In genomic region chr10:110020265-110020664, GRCh38 we compare ENCODE assay signal across 15 cellular contexts. TPM values are rescaled to one million over a fixed set of nuclear protein-coding genes. Genes with fewer than 3 reads are reported as not detected.
DNase-seq lines count a peak whose midpoint lies in the region; ATAC-seq and TF ChIP-seq lines count a peak whose summit lies in the region.
"Had no signal": no experiment of that assay in that cellular context is flagged by ENCODE, and none has a peak within 500 bp of the region (broad histone marks: within the 10 kb centered on the region; RNA-seq: fewer than 3 reads in every experiment).

No MANE protein-coding gene starts in this region.

- H3K36me3 Mint-ChIP-seq in activated T-cell treated with anti-CD3 and anti-CD28 coated beads, Interleukin-2, amount 50 U/mL, for 72 hours (ENCODE audit: insufficient read depth in 2 of 2): no peaks in the 10 kb centered on the region
- H3K36me3 Mint-ChIP-seq in CD8-positive, alpha-beta memory T cell: peaks cover 0 to 10% (median 4%) of the 10 kb centered on the region in 3 donors

- no peak for TF ChIP-seq CTCF in cardiac muscle cell (IDR thresholded peaks at IDR 0.05; ENCODE audit: low read depth, low read length)

- no peak overlapping the region for H2BK15ac ChIP-seq in mesendoderm (replicated peaks; ENCODE audit: low read depth)
- no peak overlapping the region for H2BK15ac ChIP-seq in neuronal stem cell (ENCODE audit: low read length)

- H4K5ac ChIP-seq in mesendoderm (ENCODE audit: low read length): no peak overlapping the region

- H3K36me3 ChIP-seq in CD8-positive, alpha-beta memory T cell (ENCODE audit: insufficient read depth, low read length): no peaks in the 10 kb centered on the region
- no peaks in the 10 kb centered on the region for H3K36me3 ChIP-seq in cardiac muscle cell
- H3K36me3 ChIP-seq in mesendoderm (ENCODE audit: control insufficient read depth, insufficient read depth, low read length): no peaks in the 10 kb centered on the region
- no peaks in the 10 kb centered on the region for H3K36me3 ChIP-seq in neuronal stem cell (replicated peaks in 1 of 2; ENCODE audit: control insufficient read depth in 2 of 2, insufficient read depth in 2 of 2, low read length in 2 of 2)

- CTCF ChIA-PET in CD8-positive, alpha-beta memory T cell (lab: Charles Lee): no interaction called here

- H3K9ac ChIP-seq in mesendoderm (ENCODE audit: low read length) (no peak overlapping the region), neuronal stem cell (ENCODE audit: low read depth, low read length, poor library complexity) (no peak overlapping the region)

- H2AK5ac ChIP-seq in mesendoderm (ENCODE audit: low read length) (no peak overlapping the region), neuronal stem cell (ENCODE audit: low read depth, low read length) (no peak overlapping the region)

- H3K18ac ChIP-seq in mesendoderm (ENCODE audit: low read length) (no peak overlapping the region), neuronal stem cell (ENCODE audit: low read length) (no peak overlapping the region)

- H2BK12ac ChIP-seq in neuronal stem cell (ENCODE audit: low read length): no peak overlapping the region

- ATAC-seq in activated T-cell treated with anti-CD3 and anti-CD28 coated beads, Interleukin-2, amount 50 U/mL, for 72 hours (replicated peaks in 1 of 2): no peak
- ATAC-seq: K562 had no signal

- intact Hi-C loops in posterior cingulate gyrus (cut with DNase I): no loop called here

- H3K9me3 ChIP-seq in CD8-positive, alpha-beta memory T cell (ENCODE audit: low read length): no peaks in the 10 kb centered on the region
- no peaks in the 10 kb centered on the region for H3K9me3 ChIP-seq in cardiac muscle cell (ENCODE audit: low read depth)
- H3K9me3 ChIP-seq in neuronal stem cell (replicated peaks in 1 of 2; ENCODE audit: control insufficient read depth in 2 of 2, insufficient read depth in 1 of 2, low read depth in 1 of 2, low read length in 2 of 2): no peaks in the 10 kb centered on the region

- H3K4me1 ChIP-seq in CD8-positive, alpha-beta memory T cell (ENCODE audit: insufficient read depth, low read length): peaks cover 76% of the 10 kb centered on the region
- H3K4me1 ChIP-seq in cardiac muscle cell (ENCODE audit: low read depth) (peaks cover 33% of the 10 kb centered on the region), mesendoderm (ENCODE audit: control insufficient read depth, low read depth, low read length) (peaks cover 8% of the 10 kb centered on the region), neuronal stem cell (ENCODE audit: control insufficient read depth in 2 of 2, insufficient read depth in 1 of 2, low read depth in 1 of 2, low read length in 2 of 2) (peaks cover 6% of the 10 kb centered on the region in 2 donors)

- no peak overlapping the region for H2AFZ ChIP-seq in neuronal stem cell (ENCODE audit: low read length)

- H3K23ac ChIP-seq in mesendoderm (ENCODE audit: low read length): peak overlapping the region; percentile 53
- no peak overlapping the region for H3K23ac ChIP-seq in neuronal stem cell (ENCODE audit: low read depth, low read length, poor library complexity)

- H3K27ac ChIP-seq in CD8-positive, alpha-beta memory T cell (ENCODE audit: low read depth, low read length): no peak overlapping the region
- H3K27ac ChIP-seq in cardiac muscle cell (peak overlapping the region; percentile 19), mesendoderm (ENCODE audit: low read depth, low read length) (no peak overlapping the region), neuronal stem cell (replicated peaks; ENCODE audit: low read length) (no peak overlapping the region)

- no peak overlapping the region for H3K4me2 ChIP-seq in mesendoderm (ENCODE audit: low read length)
- H3K4me2 ChIP-seq in neuronal stem cell (ENCODE audit: insufficient read depth, low read length, poor library complexity, severe bottlenecking): no peak overlapping the region

- H4K91ac ChIP-seq in neuronal stem cell (ENCODE audit: low read depth, low read length, poor library complexity): no peak overlapping the region

- no peaks in the 10 kb centered on the region for H3K9me3 Mint-ChIP-seq in activated T-cell treated with anti-CD3 and anti-CD28 coated beads, Interleukin-2, amount 50 U/mL, for 72 hours
- H3K9me3 Mint-ChIP-seq in CD8-positive, alpha-beta memory T cell: peaks cover 0 to 3% (median 0%) of the 10 kb centered on the region in 5 donors
- H3K9me3 Mint-ChIP-seq: HFFc6 had no signal

- H3K27me3 ChIP-seq in CD8-positive, alpha-beta memory T cell (ENCODE audit: insufficient read depth, low read length, poor library complexity, severe bottlenecking): no peaks in the 10 kb centered on the region
- no peaks in the 10 kb centered on the region for H3K27me3 ChIP-seq in cardiac muscle cell
- H3K27me3 ChIP-seq in mesendoderm (ENCODE audit: insufficient read depth, low read length, poor library complexity): no peaks in the 10 kb centered on the region
- H3K27me3 ChIP-seq in neuronal stem cell (ENCODE audit: control insufficient read depth in 3 of 3, insufficient read depth in 3 of 3, low read depth in 1 of 3, low read length in 3 of 3): no peaks in the 10 kb centered on the region

- H3K14ac ChIP-seq in neuronal stem cell (ENCODE audit: low read length): no peak overlapping the region

- H3K4ac ChIP-seq in mesendoderm (ENCODE audit: low read depth, low read length): no peak overlapping the region
- H3K4ac ChIP-seq in neuronal stem cell (ENCODE audit: low read length): no peak overlapping the region

- H3K4me3 Mint-ChIP-seq in activated T-cell treated with anti-CD3 and anti-CD28 coated beads, Interleukin-2, amount 50 U/mL, for 72 hours: no peak overlapping the region
- no peak overlapping the region for H3K4me3 Mint-ChIP-seq in CD8-positive, alpha-beta memory T cell
- H3K4me3 Mint-ChIP-seq: HFFc6 had no signal

- no peak overlapping the region for H3K4me3 ChIP-seq in CD8-positive, alpha-beta memory T cell (ENCODE audit: low read length)
- H3K4me3 ChIP-seq in cardiac muscle cell (no peak overlapping the region), mesendoderm (ENCODE audit: low read length) (no peak overlapping the region), neuronal stem cell (ENCODE audit: low read length in 2 of 2) (no peak overlapping the region)
- H3K4me3 ChIP-seq: K562 had no signal

- no peak overlapping the region for H3K56ac ChIP-seq in mesendoderm (ENCODE audit: low read length)

- no peaks in the 10 kb centered on the region for H3K27me3 Mint-ChIP-seq in activated T-cell treated with anti-CD3 and anti-CD28 coated beads, Interleukin-2, amount 50 U/mL, for 72 hours (ENCODE audit: low read depth)
- no peaks in the 10 kb centered on the region for H3K27me3 Mint-ChIP-seq in CD8-positive, alpha-beta memory T cell

- H3K4me1 Mint-ChIP-seq in activated T-cell treated with anti-CD3 and anti-CD28 coated beads, Interleukin-2, amount 50 U/mL, for 72 hours (ENCODE audit: low read depth): peaks cover 75% of the 10 kb centered on the region
- peaks cover 77 to 87% (median 84%) of the 10 kb centered on the region in 3 donors for H3K4me1 Mint-ChIP-seq in CD8-positive, alpha-beta memory T cell

- H4K8ac ChIP-seq in mesendoderm (ENCODE audit: low read depth, low read length): no peak overlapping the region
- no peak overlapping the region for H4K8ac ChIP-seq in neuronal stem cell (ENCODE audit: low read depth, low read length)

- DNase-seq in activated T-cell treated with anti-CD3 and anti-CD28 coated beads, Interleukin-2, amount 50 U/mL, for 72 hours: no peak
- DNase-seq in activated T-cell treated with anti-CD3 and anti-CD28 coated beads, Interleukin-2, amount 50 U/mL, for 48 hours: no peak
- DNase-seq in CD8-positive, alpha-beta memory T cell: no peak
- DNase-seq in cardiac muscle cell (ENCODE audit: low read depth in 1 of 2, low spot score in 1 of 2): no peak
- no peak for DNase-seq in mesendoderm
- no peak for DNase-seq in stimulated activated CD4-positive, alpha-beta T cell treated with anti-CD3 and anti-CD28 coated beads, Interleukin-1b, Interleukin-23, amount 100 ng/mL, for 48 hours
- no peak for DNase-seq in posterior cingulate gyrus
- DNase-seq in neuronal stem cell (ENCODE audit: low spot score): no peak
- DNase-seq: 8988T, DMS 273 treated with DMSO at 0.1 percent for 48 hours, HFFc6, NCI-H1436 treated with DMSO at 0.1 percent for 48 hours, NCI-H2081, NCI-H510A treated with DMSO at 0.1 percent for 48 hours had no signal

- WGBS in mesendoderm (ENCODE audit: extremely low coverage, insufficient coverage, low lambda C conversion rate): 100% methylated on average over 2 of the region's 6 CpGs
- WGBS in neuronal stem cell (ENCODE audit: extremely low coverage in 2 of 2, insufficient read length in 2 of 2, insufficient replicate concordance in 1 of 2), 2 donors: 100% methylated on average over 1 of the region's 6 CpGs

- no peak overlapping the region for H2BK120ac ChIP-seq in mesendoderm (ENCODE audit: low read depth, low read length)
- H2BK120ac ChIP-seq in neuronal stem cell (ENCODE audit: low read depth, low read length): no peak overlapping the region

- POLR2A ChIA-PET in CD8-positive, alpha-beta memory T cell (lab: Charles Lee): no interaction called here

- peaks cover 30% of the 10 kb centered on the region for H3K79me2 ChIP-seq in mesendoderm (ENCODE audit: control insufficient read depth, insufficient read depth, low read length)

- H3K79me1 ChIP-seq in mesendoderm (ENCODE audit: low read length) (peaks cover 15% of the 10 kb centered on the region), neuronal stem cell (ENCODE audit: low read depth, low read length) (no peaks in the 10 kb centered on the region)

- H2BK5ac ChIP-seq in mesendoderm (ENCODE audit: low read length) (no peak overlapping the region), neuronal stem cell (ENCODE audit: low read length) (no peak overlapping the region)

- H3K27ac Mint-ChIP-seq in activated T-cell treated with anti-CD3 and anti-CD28 coated beads, Interleukin-2, amount 50 U/mL, for 72 hours: peak overlapping the region; percentile 51
- peak overlapping the region in 5 of 8 donors; percentile 12 to 69 (median 27) for H3K27ac Mint-ChIP-seq in CD8-positive, alpha-beta memory T cell
- H3K27ac Mint-ChIP-seq: HFFc6 had no signal

RNA-seq across cellular contexts. Expression of gene ADD3, which starts 12.5 kb away (rescaled TPM):
- total RNA-seq in activated T-cell treated with anti-CD3 and anti-CD28 coated beads, Interleukin-2, amount 50 U/mL, for 72 hours: 100 to 1,000 TPM in 1 of 2 donors, 10 to 100 TPM in 1; 97.9 to 122 TPM
- total RNA-seq in CD8-positive, alpha-beta memory T cell: 10 to 100 TPM; 39.4 to 50.3 TPM
- 378 TPM for polyA plus RNA-seq in CD8-positive, alpha-beta memory T cell
- total RNA-seq in cardiac muscle cell: 114 and 168 TPM in 2 replicates
- polyA plus RNA-seq in cardiac muscle cell: 96.9 and 164 TPM in 2 replicates
- 46.8 TPM for polyA plus RNA-seq in mesendoderm (2013, experiment 1 of 2)
- 50.0 TPM for polyA plus RNA-seq in mesendoderm (2013, experiment 2 of 2)
- polyA plus RNA-seq in neuronal stem cell (2013, experiment 1 of 2): 59.4 TPM
- 63.0 TPM for polyA plus RNA-seq in neuronal stem cell (2013, experiment 2 of 2)
